27 cellular contexts compared by ENCODE assay signal in genomic region chr17:68210570-68210969, GRCh38. TPM values are rescaled to one million over a fixed set of nuclear protein-coding genes. Genes with fewer than 3 reads are reported as not detected.
DNase-seq lines count a peak whose midpoint lies in the region; ATAC-seq and TF ChIP-seq lines count a peak whose summit lies in the region.
"Had no signal": no experiment of that assay in that cellular context is flagged by ENCODE, and none has a peak within 500 bp of the region (broad histone marks: within the 10 kb centered on the region; RNA-seq: fewer than 3 reads in every experiment).

No MANE protein-coding gene starts in this region.

- H3K27ac Mint-ChIP-seq in activated CD8-positive, alpha-beta T cell treated with anti-CD3 and anti-CD28 coated beads for 36 hours = peak overlapping the region; percentile 32
- H3K27ac Mint-ChIP-seq in endothelial cell (ENCODE audit: unreplicated experiment) = no peak overlapping the region
- peak overlapping the region; percentile 75 for H3K27ac Mint-ChIP-seq in stimulated activated effector memory CD8-positive, alpha-beta T cell treated with anti-CD3 and anti-CD28 coated beads, Interleukin-12 subunit alpha, Interleukin-12 subunit beta, amount 100 ng/mL, for 72 hours
- H3K27ac Mint-ChIP-seq: CD4-positive, alpha-beta T cell had no signal

- H3K9me3 ChIP-seq in DOHH2 (ENCODE audit: control insufficient read depth, insufficient read depth, low read length) = no peaks in the 10 kb centered on the region
- H3K9me3 ChIP-seq: Caco-2, SJSA1 had no signal

- 0 out of 2 replicates have a peak overlapping the region, but pooled peaks have one; percentile 14 for H3K4me2 ChIP-seq in DOHH2 (ENCODE audit: low read length)
- H3K4me2 ChIP-seq: PC-9 had no signal

- peaks cover 20% of the 10 kb centered on the region for H3K36me3 Mint-ChIP-seq in activated CD8-positive, alpha-beta T cell treated with anti-CD3 and anti-CD28 coated beads for 36 hours (ENCODE audit: low read depth)
- H3K36me3 Mint-ChIP-seq in endothelial cell (ENCODE audit: low read depth, unreplicated experiment) = peaks cover 16% of the 10 kb centered on the region
- H3K36me3 Mint-ChIP-seq in stimulated activated effector memory CD8-positive, alpha-beta T cell treated with anti-CD3 and anti-CD28 coated beads, Interleukin-12 subunit alpha, Interleukin-12 subunit beta, amount 100 ng/mL, for 72 hours = peaks cover 72% of the 10 kb centered on the region

- intact Hi-C loops in activated CD8-positive, alpha-beta T cell treated with anti-CD3 and anti-CD28 coated beads for 36 hours (cut with micrococcal nuclease) = no loop called here

- no peaks in the 10 kb centered on the region for H3K27me3 Mint-ChIP-seq in activated CD8-positive, alpha-beta T cell treated with anti-CD3 and anti-CD28 coated beads for 36 hours
- peaks cover 9% of the 10 kb centered on the region for H3K27me3 Mint-ChIP-seq in endothelial cell (ENCODE audit: unreplicated experiment)
- H3K27me3 Mint-ChIP-seq: CD4-positive, alpha-beta T cell had no signal

- no peak for DNase-seq in activated CD8-positive, alpha-beta T cell treated with anti-CD3 and anti-CD28 coated beads for 36 hours
- no peak for DNase-seq in endothelial cell (ENCODE audit: low spot score)
- peak in 1 of 2 donors; percentile 26 for DNase-seq in stimulated activated effector memory CD8-positive, alpha-beta T cell treated with anti-CD3 and anti-CD28 coated beads, Interleukin-12 subunit alpha, Interleukin-12 subunit beta, amount 100 ng/mL, for 72 hours (ENCODE audit: low spot score in 2 of 2)
- DNase-seq in T-helper 2 cell = no peak
- no peak for DNase-seq in NCI-H524 (lab: John Stamatoyannopoulos, UW)
- no peak for DNase-seq in Ammon's horn (ENCODE audit: low spot score)
- DNase-seq: Caco-2; CD4-positive, alpha-beta T cell; GDM1; GM23248; H7; Kasumi-1; MV-4-11; NCI-H1105; NCI-H1436 treated with DMSO at 0.1 percent for 48 hours; NCI-H187 treated with DMSO at 0.1 percent for 48 hours; NCI-H2107; NCI-H524 treated with DMSO at 0.1 percent for 48 hours; NCI-H774; NK-92 treated with Interleukin-12 subunit alpha and Interleukin-12 subunit beta, amount 100 ng/mL, for 24 hours; PC-9; Right ventricle myocardium superior; RPMI8226 had no signal

- peaks cover 82% of the 10 kb centered on the region for H3K79me2 ChIP-seq in DOHH2 (ENCODE audit: control insufficient read depth, low read length)

- H3K4me1 Mint-ChIP-seq in activated CD8-positive, alpha-beta T cell treated with anti-CD3 and anti-CD28 coated beads for 36 hours (ENCODE audit: low read depth) = peaks cover 32% of the 10 kb centered on the region
- peaks cover 46% of the 10 kb centered on the region for H3K4me1 Mint-ChIP-seq in endothelial cell (ENCODE audit: unreplicated experiment)
- H3K4me1 Mint-ChIP-seq in stimulated activated effector memory CD8-positive, alpha-beta T cell treated with anti-CD3 and anti-CD28 coated beads, Interleukin-12 subunit alpha, Interleukin-12 subunit beta, amount 100 ng/mL, for 72 hours = peaks cover 42% of the 10 kb centered on the region

- no peak overlapping the region for H3K4me3 Mint-ChIP-seq in activated CD8-positive, alpha-beta T cell treated with anti-CD3 and anti-CD28 coated beads for 36 hours
- peak overlapping the region; percentile 27 for H3K4me3 Mint-ChIP-seq in endothelial cell (ENCODE audit: unreplicated experiment)
- H3K4me3 Mint-ChIP-seq in stimulated activated effector memory CD8-positive, alpha-beta T cell treated with anti-CD3 and anti-CD28 coated beads, Interleukin-12 subunit alpha, Interleukin-12 subunit beta, amount 100 ng/mL, for 72 hours = no peak overlapping the region
- H3K4me3 Mint-ChIP-seq: CD4-positive, alpha-beta T cell had no signal

- POLR2A ChIA-PET in activated CD8-positive, alpha-beta T cell treated with anti-CD3 and anti-CD28 coated beads for 36 hours (lab: Charles Lee) = no interaction called here

- CTCF ChIA-PET in activated CD8-positive, alpha-beta T cell treated with anti-CD3 and anti-CD28 coated beads for 36 hours (lab: Charles Lee) = interaction anchor here (0.8 kb wide), 1 partner anchor 25 kb away, joined by 3 read pairs; no protein-coding TSS in a partner anchor

- H3K4me3 ChIP-seq in DOHH2 (ENCODE audit: low read length) = no peak overlapping the region
- H3K4me3 ChIP-seq: GM23248, K562, PC-9, SJSA1 had no signal

- peaks cover 69% of the 10 kb centered on the region for H3K4me1 ChIP-seq in DOHH2 (ENCODE audit: control insufficient read depth, low read length)
- H3K4me1 ChIP-seq: Caco-2 had no signal

- H3K27ac ChIP-seq in DOHH2 (ENCODE audit: low read depth, low read length) = peak overlapping the region; percentile 23; the same call in 1 of the 2 replicates
- H3K27ac ChIP-seq: GM23248, PC-9, SJSA1 had no signal

- H3F3A ChIP-seq in DOHH2 (ENCODE audit: control insufficient read depth, insufficient read depth) = peaks cover 29% of the 10 kb centered on the region

- H3K9me2 ChIP-seq in DOHH2 (replicated peaks; ENCODE audit: control insufficient read depth, low read length) = no peaks in the 10 kb centered on the region

- no peaks in the 10 kb centered on the region for H3K9me3 Mint-ChIP-seq in activated CD8-positive, alpha-beta T cell treated with anti-CD3 and anti-CD28 coated beads for 36 hours
- H3K9me3 Mint-ChIP-seq in endothelial cell (ENCODE audit: unreplicated experiment) = no peaks in the 10 kb centered on the region
- no peaks in the 10 kb centered on the region for H3K9me3 Mint-ChIP-seq in stimulated activated effector memory CD8-positive, alpha-beta T cell treated with anti-CD3 and anti-CD28 coated beads, Interleukin-12 subunit alpha, Interleukin-12 subunit beta, amount 100 ng/mL, for 72 hours
- H3K9me3 Mint-ChIP-seq: CD4-positive, alpha-beta T cell had no signal

- ATAC-seq in activated CD8-positive, alpha-beta T cell treated with anti-CD3 and anti-CD28 coated beads for 36 hours = no peak
- no peak for ATAC-seq in stimulated activated effector memory CD8-positive, alpha-beta T cell treated with anti-CD3 and anti-CD28 coated beads, Interleukin-12 subunit alpha, Interleukin-12 subunit beta, amount 100 ng/mL, for 72 hours
- no peak for ATAC-seq in HG03439 (IDR thresholded peaks at IDR 0.05; ENCODE audit: unreplicated experiment)
- ATAC-seq: K562 had no signal

- peaks cover 71% of the 10 kb centered on the region for H3K36me3 ChIP-seq in DOHH2 (ENCODE audit: control insufficient read depth, low read length)
- H3K36me3 ChIP-seq: SJSA1 had no signal

- TF ChIP-seq CTCF in DOHH2 (IDR thresholded peaks at IDR 0.05; ENCODE audit: low read depth, low read length, poor library complexity, severe bottlenecking) (no peak), endothelial cell (IDR thresholded peaks at IDR 0.05; ENCODE audit: unreplicated experiment) (no peak)
- no peak for TF ChIP-seq CTCF in activated CD8-positive, alpha-beta T cell treated with anti-CD3 and anti-CD28 coated beads for 36 hours (IDR thresholded peaks at IDR 0.05)

- H3K27me3 ChIP-seq in DOHH2 (ENCODE audit: control insufficient read depth, low read length) = no peaks in the 10 kb centered on the region

- no peaks in the 10 kb centered on the region for H4K20me1 ChIP-seq in DOHH2 (ENCODE audit: control insufficient read depth, insufficient read depth, low read depth, low read length)

RNA-seq across cellular contexts. Expression of gene AMZ2, which starts 37.3 kb away (rescaled TPM):
- total RNA-seq in activated CD8-positive, alpha-beta T cell treated with anti-CD3 and anti-CD28 coated beads for 36 hours = 100 to 1,000 TPM; 132 to 141 TPM
- 70.3 TPM for total RNA-seq in endothelial cell (ENCODE audit: unreplicated experiment)
